ENCODE assay signal across 23 cellular contexts in the genomic region with DNA sequence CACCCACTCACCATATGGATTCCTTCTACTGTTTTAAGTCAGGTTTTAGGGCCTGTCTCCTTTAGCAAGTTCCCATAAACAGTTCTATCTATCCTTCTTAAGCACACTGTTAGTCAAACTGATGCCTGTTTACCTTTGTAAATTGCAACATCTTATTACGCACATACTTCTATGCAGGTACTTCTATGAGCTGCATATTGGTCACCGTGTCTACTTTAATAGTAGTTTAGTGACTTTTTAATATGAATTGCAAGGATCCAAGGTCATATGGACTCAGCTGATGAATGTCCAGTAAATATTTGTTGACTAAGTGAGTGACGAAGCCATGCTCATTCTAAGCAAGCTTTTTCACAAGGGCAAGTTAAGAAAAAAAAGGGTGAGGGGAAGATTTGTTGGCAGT.
"Had no signal": no experiment of that assay in that cellular context is flagged by ENCODE, and none has a peak within 500 bp of the region (broad histone marks: within the 10 kb centered on the region; RNA-seq: fewer than 3 reads in every experiment).

No MANE protein-coding gene starts in this region.

- H3K27ac Mint-ChIP-seq: activated B cell treated with CpG ODN at 0.5 μM for 24 hours; activated CD4-positive, alpha-beta T cell treated with anti-CD3 and anti-CD28 coated beads, Interleukin-2, amount 10 ng/mL, durations not matched to agents 24 days and 14 days; activated CD8-positive, alpha-beta memory T cell treated with anti-CD3 and anti-CD28 coated beads, Interleukin-2, amount 10 ng/mL, durations not matched to agents 7 days and 5 days; activated naive CD4-positive, alpha-beta T cell treated with anti-CD3 and anti-CD28 coated beads for 36 hours; activated naive CD8-positive, alpha-beta T cell; activated T-helper 17 cell treated with anti-CD3 and anti-CD28 coated beads, Interleukin-2, amount 50 U/mL, for 72 hours; T-cell had no signal

- H3K36me3 Mint-ChIP-seq: activated CD8-positive, alpha-beta memory T cell treated with anti-CD3 and anti-CD28 coated beads, Interleukin-2, amount 10 ng/mL, durations not matched to agents 7 days and 5 days; activated naive CD8-positive, alpha-beta T cell; T-cell had no signal

- H3K27me3 Mint-ChIP-seq: activated B cell treated with CpG ODN at 0.5 μM for 24 hours; activated CD4-positive, alpha-beta T cell treated with anti-CD3 and anti-CD28 coated beads, Interleukin-2, amount 10 ng/mL, durations not matched to agents 24 days and 14 days; activated CD8-positive, alpha-beta memory T cell treated with anti-CD3 and anti-CD28 coated beads, Interleukin-2, amount 10 ng/mL, durations not matched to agents 7 days and 5 days; activated naive CD8-positive, alpha-beta T cell; activated T-helper 17 cell treated with anti-CD3 and anti-CD28 coated beads, Interleukin-2, amount 50 U/mL, for 72 hours; T-cell had no signal

- ATAC-seq: activated CD8-positive, alpha-beta memory T cell treated with anti-CD3 and anti-CD28 coated beads, Interleukin-2, amount 10 ng/mL, durations not matched to agents 7 days and 5 days; activated T-cell treated with anti-CD3 and anti-CD28 coated beads, Interleukin-2, amount 50 U/mL, for 4 hours; activated T-helper 17 cell treated with anti-CD3 and anti-CD28 coated beads, Interleukin-2, amount 50 U/mL, for 72 hours; T-cell had no signal

- H3K27me3 ChIP-seq: brain microvascular endothelial cell had no signal

- H3K4me1 Mint-ChIP-seq: activated B cell treated with CpG ODN at 0.5 μM for 24 hours; activated CD4-positive, alpha-beta T cell treated with anti-CD3 and anti-CD28 coated beads, Interleukin-2, amount 10 ng/mL, durations not matched to agents 24 days and 14 days; activated CD8-positive, alpha-beta memory T cell treated with anti-CD3 and anti-CD28 coated beads, Interleukin-2, amount 10 ng/mL, durations not matched to agents 7 days and 5 days; activated T-helper 17 cell treated with anti-CD3 and anti-CD28 coated beads, Interleukin-2, amount 50 U/mL, for 72 hours; T-cell had no signal

- H3K36me3 ChIP-seq: brain microvascular endothelial cell had no signal

- H3K4me3 ChIP-seq: SK-N-MC had no signal

- DNase-seq: activated B cell treated with CpG ODN at 0.5 μM for 24 hours; activated CD4-positive, alpha-beta T cell treated with anti-CD3 and anti-CD28 coated beads for 1 hour; activated CD4-positive, alpha-beta T cell treated with anti-CD3 and anti-CD28 coated beads, Interleukin-2, amount 10 ng/mL, durations not matched to agents 24 days and 14 days; activated CD4-positive, alpha-beta T cell treated with anti-CD3 and anti-CD28 coated beads, Interleukin-2, amount 50 U/mL, for 48 hours; activated CD8-positive, alpha-beta memory T cell treated with anti-CD3 and anti-CD28 coated beads, Interleukin-2, amount 10 ng/mL, durations not matched to agents 7 days and 5 days; activated gamma-delta T cell; activated naive CD4-positive, alpha-beta T cell treated with anti-CD3 and anti-CD28 coated beads for 36 hours; activated T-cell treated with anti-CD3 and anti-CD28 coated beads, Interleukin-2, amount 50 U/mL, for 4 hours; brain microvascular endothelial cell; cerebellar nuclear complex; MM.1S; NCI-H1105; NCI-H1436; NCI-H1694 treated with DMSO at 0.1 percent for 48 hours; NCI-H2029 treated with DMSO at 0.1 percent for 48 hours; NCI-H524; SIG-M5; T-cell; T-helper 2 cell; T1000 had no signal

- H3K27ac ChIP-seq: brain microvascular endothelial cell, SK-N-MC had no signal

- H3K4me3 Mint-ChIP-seq: activated B cell treated with CpG ODN at 0.5 μM for 24 hours; activated CD4-positive, alpha-beta T cell treated with anti-CD3 and anti-CD28 coated beads, Interleukin-2, amount 10 ng/mL, durations not matched to agents 24 days and 14 days; activated CD8-positive, alpha-beta memory T cell treated with anti-CD3 and anti-CD28 coated beads, Interleukin-2, amount 10 ng/mL, durations not matched to agents 7 days and 5 days; activated naive CD4-positive, alpha-beta T cell treated with anti-CD3 and anti-CD28 coated beads for 36 hours; activated naive CD8-positive, alpha-beta T cell; activated T-cell treated with anti-CD3 and anti-CD28 coated beads, Interleukin-2, amount 50 U/mL, for 4 hours; activated T-helper 17 cell treated with anti-CD3 and anti-CD28 coated beads, Interleukin-2, amount 50 U/mL, for 72 hours; T-cell had no signal
